ENCODE assay signal across 11 cellular contexts in genomic region chr17:27569884-27570577, GRCh38.
DNase-seq lines count a peak whose midpoint lies in the region; ATAC-seq, FAIRE-seq and TF ChIP-seq lines count a peak whose summit lies in the region.
"Had no signal": no experiment of that assay in that cellular context is flagged by ENCODE, and none has a peak within 500 bp of the region (broad histone marks: within the 10 kb centered on the region; RNA-seq: fewer than 3 reads in every experiment).

No MANE protein-coding gene starts in this region.

- DNase-seq in activated CD8-positive, alpha-beta memory T cell treated with anti-CD3 and anti-CD28 coated beads, Interleukin-2, amount 10 ng/mL, durations not matched to agents 7 days and 5 days: no peak
- DNase-seq in activated CD8-positive, alpha-beta memory T cell treated with anti-CD3 and anti-CD28 coated beads, Interleukin-2, amount 50 U/mL, for 4 hours: no peak
- DNase-seq in SK-N-MC (ENCODE audit: low read depth, low spot score) (no peak), erythroblast (lab: John Stamatoyannopoulos, UW) (peak; percentile 90 to 96), small intestine (peak; percentile 71), dedifferentiated amniotic fluid mesenchymal stem cell (ENCODE audit: extremely low spot score) (no peak), middle frontal gyrus (ENCODE audit: extremely low spot score, low spot score) (no peak)
- DNase-seq: DMS153, NCI-H2081 had no signal

- H3K9me3 ChIP-seq in SK-N-MC (ENCODE audit: low read depth, low read length) (no peaks in the 10 kb centered on the region), small intestine (ENCODE audit: control insufficient read depth, low read depth) (no peaks in the 10 kb centered on the region)

- no peak overlapping the region for H3K9ac ChIP-seq in SK-N-MC (ENCODE audit: insufficient read length)

- no peak for TF ChIP-seq POLR2A in erythroblast (IDR thresholded peaks at IDR 0.05; ENCODE audit: low read length)

- H3K27ac ChIP-seq in SK-N-MC (peak overlapping the region; percentile 6; the same call in 1 of the 2 replicates), small intestine (ENCODE audit: low read depth in 1 of 2, low read length in 1 of 2) (peak overlapping the region in 1 of 2 donors; percentile 27)

- H3K4me3 Mint-ChIP-seq in activated CD8-positive, alpha-beta memory T cell treated with anti-CD3 and anti-CD28 coated beads, Interleukin-2, amount 10 ng/mL, durations not matched to agents 7 days and 5 days: no peak overlapping the region
- H3K4me3 Mint-ChIP-seq: memory B cell had no signal

- ATAC-seq in activated CD8-positive, alpha-beta memory T cell treated with anti-CD3 and anti-CD28 coated beads, Interleukin-2, amount 10 ng/mL, durations not matched to agents 7 days and 5 days: no peak
- no peak for ATAC-seq in GM18870 (IDR thresholded peaks at IDR 0.05; ENCODE audit: unreplicated experiment)

- no peak for FAIRE-seq in small intestine (lab: Jason Lieb, UNC)

- peaks cover 11 to 14% of the 10 kb centered on the region in 2 donors for H3K4me1 ChIP-seq in small intestine (ENCODE audit: control insufficient read depth in 2 of 2, insufficient read depth in 1 of 2, low read depth in 1 of 2, low read length in 1 of 2)

- H3K9me3 Mint-ChIP-seq in activated CD8-positive, alpha-beta memory T cell treated with anti-CD3 and anti-CD28 coated beads, Interleukin-2, amount 10 ng/mL, durations not matched to agents 7 days and 5 days (ENCODE audit: low read depth): no peaks in the 10 kb centered on the region
- H3K9me3 Mint-ChIP-seq: memory B cell had no signal

- H3K36me3 ChIP-seq in SK-N-MC (ENCODE audit: insufficient read depth, low read length): peaks cover 4% of the 10 kb centered on the region; the same call in 1 of the 2 replicates
- H3K36me3 ChIP-seq in small intestine (ENCODE audit: control insufficient read depth in 2 of 2, insufficient read depth in 2 of 2, low read length in 2 of 2): no peaks in the 10 kb centered on the region

- no peaks in the 10 kb centered on the region for H3K27me3 Mint-ChIP-seq in activated CD8-positive, alpha-beta memory T cell treated with anti-CD3 and anti-CD28 coated beads, Interleukin-2, amount 10 ng/mL, durations not matched to agents 7 days and 5 days
- H3K27me3 Mint-ChIP-seq: memory B cell had no signal

- H3K4me1 Mint-ChIP-seq in activated CD8-positive, alpha-beta memory T cell treated with anti-CD3 and anti-CD28 coated beads, Interleukin-2, amount 10 ng/mL, durations not matched to agents 7 days and 5 days: peaks cover 84% of the 10 kb centered on the region

- no peaks in the 10 kb centered on the region for H3K27me3 ChIP-seq in small intestine (ENCODE audit: control insufficient read depth in 2 of 2, insufficient read depth in 2 of 2, low read length in 2 of 2)

- H3K36me3 Mint-ChIP-seq in activated CD8-positive, alpha-beta memory T cell treated with anti-CD3 and anti-CD28 coated beads, Interleukin-2, amount 10 ng/mL, durations not matched to agents 7 days and 5 days: peaks cover 13% of the 10 kb centered on the region

- CTCF ChIA-PET in activated CD8-positive, alpha-beta memory T cell treated with anti-CD3 and anti-CD28 coated beads, Interleukin-2, amount 10 ng/mL, durations not matched to agents 7 days and 5 days (lab: Charles Lee): interaction anchor here (0.9 to 3.3 kb wide), 5 partner anchors 8 to 89 kb away, joined by 3 to 17 read pairs (median 6); no protein-coding TSS in a partner anchor

- 62 to 81% (median 63%) methylated on average over 7 of the region's 7 CpGs for WGBS in small intestine, 3 donors

- no peak overlapping the region for H3K4me3 ChIP-seq in SK-N-MC
- H3K4me3 ChIP-seq in small intestine (ENCODE audit: low read depth in 1 of 2, low read length in 2 of 2): no peak overlapping the region

- peak overlapping the region; percentile 80 for H3K27ac Mint-ChIP-seq in activated CD8-positive, alpha-beta memory T cell treated with anti-CD3 and anti-CD28 coated beads, Interleukin-2, amount 10 ng/mL, durations not matched to agents 7 days and 5 days
- H3K27ac Mint-ChIP-seq: memory B cell had no signal

Comparison
In these comparisons a context has a peak if more than half of its experiments do, and no peak if none do; other contexts are left out.
1. DNase-seq: peak in erythroblast (2 of 2) and small intestine (single experiment); none in activated CD8-positive, alpha-beta memory T cell treated with anti-CD3 and anti-CD28 coated beads, Interleukin-2, amount 10 ng/mL, durations not matched to agents 7 days and 5 days (single experiment), activated CD8-positive, alpha-beta memory T cell treated with anti-CD3 and anti-CD28 coated beads, Interleukin-2, amount 50 U/mL, for 4 hours (single experiment), SK-N-MC (single experiment), dedifferentiated amniotic fluid mesenchymal stem cell (single experiment) and middle frontal gyrus (single experiment).